8 cellular contexts compared by ENCODE assay signal in genomic region chr1:71630073-71630472, GRCh38.
"Had no signal": no experiment of that assay in that cellular context is flagged by ENCODE, and none has a peak within 500 bp of the region (broad histone marks: within the 10 kb centered on the region; RNA-seq: fewer than 3 reads in every experiment).

No MANE protein-coding gene starts in this region.

- ATAC-seq: GM23338, HCT116 had no signal

- H3K36me3 ChIP-seq: HAP-1 had no signal

- DNase-seq: GM23248, GOT3, H7, H9, HFFc6 had no signal

- H3K9ac ChIP-seq: GM23248 had no signal

- H3K9me3 ChIP-seq: HAP-1 had no signal

- H3K27ac Mint-ChIP-seq: GM23338, H9, HFFc6 had no signal

- H3K4me1 Mint-ChIP-seq: H9 had no signal

- H3K27ac ChIP-seq: GM23248 had no signal

- H3K4me1 ChIP-seq: HAP-1 had no signal

- H3K4me3 Mint-ChIP-seq: GM23338, H9, HFFc6 had no signal

- H3K4me2 ChIP-seq: GM23338 had no signal

- H2AFZ ChIP-seq: GM23248, GM23338 had no signal

- H3K4me3 ChIP-seq: GM23248, GM23338, HAP-1 had no signal
